ENCODE assay signal across 32 cellular contexts in genomic region chr2:135822855-135823254, GRCh38. TPM values are rescaled to one million over a fixed set of nuclear protein-coding genes. Genes with fewer than 3 reads are reported as not detected.
"Had no signal": no experiment of that assay in that cellular context is flagged by ENCODE, and none has a peak within 500 bp of the region (broad histone marks: within the 10 kb centered on the region; RNA-seq: fewer than 3 reads in every experiment).

No MANE protein-coding gene starts in this region.

- ATAC-seq: activated CD8-positive, alpha-beta memory T cell treated with anti-CD3 and anti-CD28 coated beads, Interleukin-2, amount 10 ng/mL, durations not matched to agents 7 days and 5 days; body of pancreas; Panc1; T-cell; T-helper 17 cell had no signal

- H3K27ac ChIP-seq: body of pancreas, breast epithelium, KMS-11, SJCRH30, SK-N-MC, WERI-Rb-1 had no signal

- H3K36me3 ChIP-seq: breast epithelium, SJCRH30, WERI-Rb-1 had no signal

- H3K9me3 ChIP-seq: body of pancreas, SJCRH30 had no signal

- H3K27ac Mint-ChIP-seq: activated CD8-positive, alpha-beta memory T cell treated with anti-CD3 and anti-CD28 coated beads, Interleukin-2, amount 10 ng/mL, durations not matched to agents 7 days and 5 days; activated naive CD4-positive, alpha-beta T cell treated with anti-CD3 and anti-CD28 coated beads, Interleukin-2, amount 10 ng/mL, durations not matched to agents 7 days and 5 days; activated naive CD8-positive, alpha-beta T cell treated with anti-CD3 and anti-CD28 coated beads for 36 hours; T-cell; T-helper 17 cell had no signal

- DNase-seq: activated CD4-positive, alpha-beta T cell treated with anti-CD3 and anti-CD28 coated beads for 1 hour; activated CD4-positive, alpha-beta T cell treated with anti-CD3 and anti-CD28 coated beads for 48 hours; activated CD4-positive, alpha-beta T cell treated with anti-CD3 and anti-CD28 coated beads, Interleukin-2, amount 50 U/mL, for 48 hours; activated CD4-positive, CD25-positive, alpha-beta regulatory T cell; activated CD8-positive, alpha-beta memory T cell treated with anti-CD3 and anti-CD28 coated beads for 24 hours; activated CD8-positive, alpha-beta memory T cell treated with anti-CD3 and anti-CD28 coated beads, Interleukin-2, amount 10 ng/mL, durations not matched to agents 7 days and 5 days; activated CD8-positive, alpha-beta memory T cell treated with anti-CD3 and anti-CD28 coated beads, Interleukin-2, amount 50 U/mL, for 48 hours; activated effector memory CD4-positive, alpha-beta T cell treated with Interleukin-2 at 50 U/mL for 16 hours; activated naive CD4-positive, alpha-beta T cell treated with anti-CD3 and anti-CD28 coated beads, Interleukin-2, amount 10 ng/mL, durations not matched to agents 7 days and 5 days; activated naive CD8-positive, alpha-beta T cell treated with anti-CD3 and anti-CD28 coated beads for 36 hours; activated T-cell treated with anti-CD3 and anti-CD28 coated beads, Interleukin-2, amount 50 U/mL, for 48 hours; body of pancreas; NCI-H1048; NCI-H1436 treated with DMSO at 0.1 percent for 48 hours; NCI-H1694 treated with DMSO at 0.1 percent for 48 hours; NCI-H2029; NCI-H345; NCI-H524 treated with DMSO at 0.1 percent for 48 hours; SHP77; SJCRH30; T-cell; T-helper 17 cell; T1000; WERI-Rb-1 had no signal

- H3K27me3 Mint-ChIP-seq: activated CD8-positive, alpha-beta memory T cell treated with anti-CD3 and anti-CD28 coated beads, Interleukin-2, amount 10 ng/mL, durations not matched to agents 7 days and 5 days; activated naive CD8-positive, alpha-beta T cell treated with anti-CD3 and anti-CD28 coated beads for 36 hours; T-cell had no signal

- H3K4me3 Mint-ChIP-seq: activated CD8-positive, alpha-beta memory T cell treated with anti-CD3 and anti-CD28 coated beads, Interleukin-2, amount 10 ng/mL, durations not matched to agents 7 days and 5 days; activated naive CD4-positive, alpha-beta T cell treated with anti-CD3 and anti-CD28 coated beads, Interleukin-2, amount 10 ng/mL, durations not matched to agents 7 days and 5 days; activated naive CD8-positive, alpha-beta T cell treated with anti-CD3 and anti-CD28 coated beads for 36 hours; T-cell; T-helper 17 cell had no signal

RNA-seq across cellular contexts. Expression of gene LCT, which starts 14.1 kb away (rescaled TPM):
- total RNA-seq: astrocyte, body of pancreas, breast epithelium, cardiac septum, M059J, RPMI7951, SJCRH30 had no signal
